ENCODE assay signal across 20 cellular contexts in the genomic region with DNA sequence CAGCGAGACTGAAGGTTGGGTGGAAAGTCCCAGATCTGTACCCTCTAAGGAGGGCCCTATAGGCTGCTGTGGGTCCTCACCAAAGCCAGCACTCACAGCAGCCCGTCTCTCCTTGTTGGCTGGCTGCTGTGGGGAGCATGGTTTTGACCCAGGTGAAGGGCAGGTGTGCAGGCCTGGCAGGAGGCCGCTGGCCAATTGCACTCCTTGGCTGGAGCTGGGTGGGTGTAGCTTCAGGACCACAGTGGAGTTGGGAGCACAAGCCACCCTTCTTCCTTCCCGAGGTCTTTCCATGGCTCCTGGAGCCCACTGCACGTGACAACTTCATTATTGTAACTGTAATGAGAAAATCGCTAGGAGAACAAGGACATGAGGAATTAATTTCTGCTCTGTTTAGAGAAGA.
DNase-seq lines count a peak whose midpoint lies in the region; ATAC-seq and TF ChIP-seq lines count a peak whose summit lies in the region.
"Had no signal": no experiment of that assay in that cellular context is flagged by ENCODE, and none has a peak within 500 bp of the region (broad histone marks: within the 10 kb centered on the region; RNA-seq: fewer than 3 reads in every experiment).

No MANE protein-coding gene starts in this region.

- TF ChIP-seq CTCF in C4-2B (conservative IDR thresholded peaks at IDR 0.05) (no peak), IMR-90 (conservative IDR thresholded peaks at IDR 0.05; ENCODE audit: low read depth, low read length) (no peak), hepatocyte (IDR thresholded peaks at IDR 0.05; ENCODE audit: poor library complexity) (no peak), smooth muscle cell (IDR thresholded peaks at IDR 0.05; ENCODE audit: borderline replicate concordance, insufficient read depth, poor library complexity, severe bottlenecking) (no peak)

- WGBS in IMR-90 (ENCODE audit: extremely low coverage in 2 of 2, insufficient read length in 1 of 2), 2 experiments, result 83% methylated on average over 1 of the region's 6 CpGs; no CpG with 5 or more reads in 1 of the 2 experiments
- 79% methylated on average over 6 of the region's 6 CpGs for WGBS in hepatocyte (ENCODE audit: low lambda C conversion rate, missing lambda C conversion rate)
- WGBS in smooth muscle cell (ENCODE audit: low lambda C conversion rate), result 90% methylated on average over 6 of the region's 6 CpGs

- H3K4me3 ChIP-seq in IMR-90 (ENCODE audit: insufficient read depth, low read depth, low read length) (no peak overlapping the region), hepatocyte (no peak overlapping the region), smooth muscle cell (no peak overlapping the region)

- peak overlapping the region; percentile 0; the same call in 1 of the 2 replicates for H3K4ac ChIP-seq in IMR-90 (ENCODE audit: low read depth, low read length)

- in situ Hi-C loops in IMR-90 (cut with MboI; ENCODE audit: low sequenced_read_pairs), result no loop called here

- no peaks in the 10 kb centered on the region for H3K79me2 ChIP-seq in hepatocyte
- H3K79me2 ChIP-seq in smooth muscle cell (ENCODE audit: low read depth), result no peaks in the 10 kb centered on the region

- no peak overlapping the region for H4K5ac ChIP-seq in IMR-90 (ENCODE audit: low read depth, low read length)

- no peaks in the 10 kb centered on the region; the same call in 1 of the 2 replicates for H3K9me3 ChIP-seq in IMR-90 (ENCODE audit: control insufficient read depth, insufficient read depth, low read length)
- H3K9me3 ChIP-seq in hepatocyte (ENCODE audit: low read depth), result no peaks in the 10 kb centered on the region
- no peaks in the 10 kb centered on the region for H3K9me3 ChIP-seq in smooth muscle cell (replicated peaks; ENCODE audit: low read depth)

- 0 out of 2 replicates have a peak, but pooled peaks cover 3% of the 10 kb centered on the region for H3K27me3 ChIP-seq in IMR-90 (ENCODE audit: control insufficient read depth, insufficient read depth, low read length)
- H3K27me3 ChIP-seq in hepatocyte, result no peaks in the 10 kb centered on the region
- no peaks in the 10 kb centered on the region for H3K27me3 ChIP-seq in smooth muscle cell (ENCODE audit: low read depth)

- H2AFZ ChIP-seq in IMR-90 (replicated peaks; ENCODE audit: low read length, poor library complexity) (peak overlapping the region; percentile 49), hepatocyte (no peak overlapping the region), smooth muscle cell (ENCODE audit: low read depth) (no peak overlapping the region)

- H3K27ac ChIP-seq in C4-2B (peak overlapping the region; percentile 41; the same call in 1 of the 2 replicates), IMR-90 (ENCODE audit: insufficient read depth, low read length) (peak overlapping the region; percentile 23; the same call in 1 of the 2 replicates), hepatocyte (peak overlapping the region; percentile 68), smooth muscle cell (ENCODE audit: low read depth) (peak overlapping the region; percentile 35)
- H3K27ac ChIP-seq: KMS-11 had no signal

- no peak overlapping the region for H3K18ac ChIP-seq in IMR-90 (ENCODE audit: low read depth, low read length)

- CTCF ChIA-PET in IMR-90 (lab: Yijun Ruan, JAX), result no interaction called here

- H2AK9ac ChIP-seq in IMR-90 (replicated peaks; ENCODE audit: low read depth, low read length, poor library complexity), result no peak overlapping the region

- peak overlapping the region; percentile 37; the same call in 1 of the 2 replicates for H2BK20ac ChIP-seq in IMR-90 (ENCODE audit: low read depth, low read length)

- no peak overlapping the region; a peak in 1 of 4 replicates for H4K8ac ChIP-seq in IMR-90 (ENCODE audit: low read depth in 2 of 2, low read length in 2 of 2)

- no peaks in the 10 kb centered on the region for H3K79me1 ChIP-seq in IMR-90 (ENCODE audit: low read depth in 1 of 2, low read length in 2 of 2)

- peak overlapping the region; percentile 23; the same call in 1 of the 2 replicates for H4K91ac ChIP-seq in IMR-90 (ENCODE audit: insufficient read depth, low read depth, low read length)

- H3K4me2 ChIP-seq in IMR-90 (ENCODE audit: low read depth, low read length) (peak overlapping the region; percentile 30; the same call in 1 of the 2 replicates), hepatocyte (peak overlapping the region; percentile 21), smooth muscle cell (peak overlapping the region; percentile 16)
- H3K4me2 ChIP-seq: KMS-11 had no signal

- no peaks in the 10 kb centered on the region for H4K20me1 ChIP-seq in IMR-90 (ENCODE audit: insufficient read depth, low read length)
- H4K20me1 ChIP-seq in hepatocyte (ENCODE audit: insufficient read depth, poor library complexity, severe bottlenecking), result no peaks in the 10 kb centered on the region
- H4K20me1 ChIP-seq in smooth muscle cell (ENCODE audit: low read depth), result no peaks in the 10 kb centered on the region

- H3K4me1 ChIP-seq in IMR-90 (ENCODE audit: control insufficient read depth, insufficient read depth, low read length) (peaks cover 10% of the 10 kb centered on the region; the same call in 1 of the 2 replicates), hepatocyte (ENCODE audit: insufficient read depth) (peaks cover 7% of the 10 kb centered on the region), smooth muscle cell (ENCODE audit: low read depth) (no peaks in the 10 kb centered on the region)

- BruUV-seq in IMR-90 (replicated peaks; lab: Mats Ljungman, UMichigan), result no TSS peak

- DNase-seq in IMR-90 (no peak), hepatocyte (ENCODE audit: low spot score) (no peak), smooth muscle cell (lab: John Stamatoyannopoulos, UW; ENCODE audit: unreplicated experiment) (no peak)
- no peak for DNase-seq in stimulated activated naive CD8-positive, alpha-beta T cell treated with anti-CD3 and anti-CD28 coated beads, Interleukin-15, Interleukin-2, amounts not matched to agents 100 U/mL and 50 U/mL, for 24 hours
- DNase-seq: COR-L47, DMS 273 treated with DMSO at 0.1 percent for 48 hours, H9, NCI-H1417, NCI-H187, NCI-H2227 treated with DMSO at 0.1 percent for 48 hours, NCI-H510A treated with DMSO at 0.1 percent for 48 hours, NCI-H774, SIG-M5, T-cell had no signal

- no peak overlapping the region for H3K14ac ChIP-seq in IMR-90 (replicated peaks; ENCODE audit: low read depth, low read length)

- no peak overlapping the region for H2BK15ac ChIP-seq in IMR-90 (ENCODE audit: low read depth, low read length)

- intact Hi-C loops in IMR-90 (cut with micrococcal nuclease), result no loop called here

- H2BK120ac ChIP-seq in IMR-90 (ENCODE audit: low read depth, low read length), result peak overlapping the region; percentile 4; the same call in 1 of the 2 replicates

- no peak overlapping the region for H2BK5ac ChIP-seq in IMR-90 (ENCODE audit: low read depth, low read length, poor library complexity, severe bottlenecking)

- H2AK5ac ChIP-seq in IMR-90 (ENCODE audit: low read depth, low read length), result peak overlapping the region; percentile 76

- POLR2A ChIA-PET in IMR-90 (lab: Charles Lee; ENCODE audit: unreplicated experiment), result no interaction called here

- no peak overlapping the region for H3K56ac ChIP-seq in IMR-90 (ENCODE audit: extremely low read depth, insufficient read depth, low read length)

- no peak for TF ChIP-seq POLR2A in IMR-90 (IDR thresholded peaks at IDR 0.05; ENCODE audit: low read depth, low read length)

- H3F3A ChIP-seq in smooth muscle cell (ENCODE audit: low read depth), result no peaks in the 10 kb centered on the region

- H3K9ac ChIP-seq in IMR-90 (ENCODE audit: low read depth, low read length) (no peak overlapping the region), smooth muscle cell (ENCODE audit: low read depth) (no peak overlapping the region)
- H3K9ac ChIP-seq: KMS-11 had no signal

- no peaks in the 10 kb centered on the region for H3K36me3 ChIP-seq in IMR-90 (ENCODE audit: control insufficient read depth, insufficient read depth, low read length)
- no peaks in the 10 kb centered on the region for H3K36me3 ChIP-seq in hepatocyte (replicated peaks; ENCODE audit: insufficient read depth, low read depth)
- no peaks in the 10 kb centered on the region for H3K36me3 ChIP-seq in smooth muscle cell (ENCODE audit: low read depth)

- no peak for TF ChIP-seq RAD21 in IMR-90 (IDR thresholded peaks at IDR 0.05; ENCODE audit: low read length)

- dilution Hi-C loops in IMR-90 (cut with HindIII; ENCODE audit: low sequenced_read_pairs, unreplicated experiment), result no loop called here

- H3K23ac ChIP-seq in IMR-90 (ENCODE audit: low read depth, low read length), result no peak overlapping the region

- ATAC-seq in IMR-90 (ENCODE audit: low read depth), result no peak
- ATAC-seq in HG02759 (IDR thresholded peaks at IDR 0.05; ENCODE audit: unreplicated experiment), result no peak
- ATAC-seq in GM21528 (IDR thresholded peaks at IDR 0.05; ENCODE audit: low FRiP score, unreplicated experiment), result no peak
- ATAC-seq in stimulated activated naive CD8-positive, alpha-beta T cell treated with anti-CD3 and anti-CD28 coated beads, Interleukin-15, Interleukin-2, amounts not matched to agents 100 U/mL and 50 U/mL, for 24 hours, result no peak
- ATAC-seq: HepG2, SK-N-SH treated with all-trans-retinoic acid at 6 μM for 48 hours, T-cell had no signal

- no peaks in the 10 kb centered on the region for H3K9me2 ChIP-seq in hepatocyte (replicated peaks; ENCODE audit: insufficient read depth)

- peaks cover 11% of the 10 kb centered on the region for H3K9me1 ChIP-seq in IMR-90 (ENCODE audit: insufficient read depth, low read length)

TF ChIP-seq in IMR-90, 13 proteins besides CTCF, POLR2A, EP300 and RAD21 (continues in another document):
- TF ChIP-seq SMC3 (IDR thresholded peaks at IDR 0.05; ENCODE audit: low read depth, low read length) (no peak), RCOR1 (IDR thresholded peaks at IDR 0.05; ENCODE audit: insufficient replicate concordance, low read length) (no peak), NFE2L2 (IDR thresholded peaks at IDR 0.05; ENCODE audit: low read depth, low read length) (no peak)
- TF ChIP-seq, protein P1, sequence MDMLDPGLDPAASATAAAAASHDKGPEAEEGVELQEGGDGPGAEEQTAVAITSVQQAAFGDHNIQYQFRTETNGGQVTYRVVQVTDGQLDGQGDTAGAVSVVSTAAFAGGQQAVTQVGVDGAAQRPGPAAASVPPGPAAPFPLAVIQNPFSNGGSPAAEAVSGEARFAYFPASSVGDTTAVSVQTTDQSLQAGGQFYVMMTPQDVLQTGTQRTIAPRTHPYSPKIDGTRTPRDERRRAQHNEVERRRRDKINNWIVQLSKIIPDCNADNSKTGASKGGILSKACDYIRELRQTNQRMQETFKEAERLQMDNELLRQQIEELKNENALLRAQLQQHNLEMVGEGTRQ (IDR thresholded peaks at IDR 0.05; ENCODE audit: low read depth, low read length), result no peak
- TF ChIP-seq, protein P2, sequence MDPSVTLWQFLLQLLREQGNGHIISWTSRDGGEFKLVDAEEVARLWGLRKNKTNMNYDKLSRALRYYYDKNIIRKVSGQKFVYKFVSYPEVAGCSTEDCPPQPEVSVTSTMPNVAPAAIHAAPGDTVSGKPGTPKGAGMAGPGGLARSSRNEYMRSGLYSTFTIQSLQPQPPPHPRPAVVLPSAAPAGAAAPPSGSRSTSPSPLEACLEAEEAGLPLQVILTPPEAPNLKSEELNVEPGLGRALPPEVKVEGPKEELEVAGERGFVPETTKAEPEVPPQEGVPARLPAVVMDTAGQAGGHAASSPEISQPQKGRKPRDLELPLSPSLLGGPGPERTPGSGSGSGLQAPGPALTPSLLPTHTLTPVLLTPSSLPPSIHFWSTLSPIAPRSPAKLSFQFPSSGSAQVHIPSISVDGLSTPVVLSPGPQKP (IDR thresholded peaks at IDR 0.05; ENCODE audit: borderline replicate concordance, low read depth, low read length), result no peak
